In the genomic region with DNA sequence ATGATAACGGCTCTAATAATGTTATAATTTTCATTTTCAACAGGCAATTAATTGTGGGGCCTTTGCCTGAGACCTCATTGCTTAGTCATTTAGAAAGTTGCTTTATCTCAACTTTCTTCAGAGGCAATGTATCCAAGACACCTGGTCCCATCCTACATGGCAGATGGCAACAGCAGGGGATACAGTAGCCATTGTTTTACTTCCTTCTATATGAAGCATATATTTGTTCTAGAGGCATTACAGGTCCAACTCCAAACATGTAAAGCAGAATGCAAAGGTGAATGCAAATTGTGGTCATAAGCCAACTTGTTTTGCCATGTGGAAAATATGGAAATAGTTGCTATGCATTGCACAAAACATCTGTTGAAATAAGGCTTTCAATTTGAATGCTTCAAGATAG, we compare ENCODE assay signal across 12 cellular contexts.
DNase-seq lines count a peak whose midpoint lies in the region; ATAC-seq, FAIRE-seq and TF ChIP-seq lines count a peak whose summit lies in the region.
"Had no signal": no experiment of that assay in that cellular context is flagged by ENCODE, and none has a peak within 500 bp of the region (broad histone marks: within the 10 kb centered on the region; RNA-seq: fewer than 3 reads in every experiment).

No MANE protein-coding gene starts in this region.

- DNase-seq in head of caudate nucleus (no peak), H54 (ENCODE audit: insufficient read length, low spot score) (no peak), mesenchymal stem cell (no peak), NCI-H1105 treated with DMSO at 0.1 percent for 48 hours (lab: John Stamatoyannopoulos, UW) (no peak)
- DNase-seq: activated CD4-positive, alpha-beta T cell treated with anti-CD3 and anti-CD28 coated beads, Interleukin-2, amount 10 ng/mL, durations not matched to agents 7 days and 5 days; amygdala had no signal

- no peaks in the 10 kb centered on the region for H3K9me3 ChIP-seq in mesenchymal stem cell (ENCODE audit: control insufficient read depth, low read length)

- H2BK5ac ChIP-seq in mesenchymal stem cell (ENCODE audit: low read depth, low read length, poor library complexity, severe bottlenecking), result no peak overlapping the region

- H4K91ac ChIP-seq in mesenchymal stem cell (ENCODE audit: low read length), result no peak overlapping the region

- 100% methylated on average over 1 of the region's 1 CpG for WGBS in mesenchymal stem cell

- no peak overlapping the region for H3K4ac ChIP-seq in mesenchymal stem cell (ENCODE audit: low read depth in 1 of 2, low read length in 2 of 2)

- no peaks in the 10 kb centered on the region for H3K36me3 ChIP-seq in mesenchymal stem cell (ENCODE audit: control insufficient read depth in 1 of 2, insufficient read depth in 2 of 2, low read depth in 1 of 2, low read length in 2 of 2)

- no peak overlapping the region for H2BK120ac ChIP-seq in mesenchymal stem cell (ENCODE audit: low read depth, low read length)

- H4K8ac ChIP-seq in mesenchymal stem cell (ENCODE audit: low read length), result no peak overlapping the region

- H3K27ac ChIP-seq in mesenchymal stem cell (ENCODE audit: low read length, poor library complexity, severe bottlenecking), result no peak overlapping the region

- no peaks in the 10 kb centered on the region for H3K79me1 ChIP-seq in mesenchymal stem cell (replicated peaks; ENCODE audit: low read length, poor library complexity, severe bottlenecking)

- no peak overlapping the region for H2AFZ ChIP-seq in mesenchymal stem cell (ENCODE audit: low read depth, low read length)

- H2AK5ac ChIP-seq in mesenchymal stem cell (ENCODE audit: low read length, severe bottlenecking), result no peak overlapping the region

- no peak overlapping the region for H2BK12ac ChIP-seq in mesenchymal stem cell (ENCODE audit: low read length in 2 of 2)

- H3K27me3 ChIP-seq in mesenchymal stem cell (ENCODE audit: control insufficient read depth in 1 of 2, insufficient read depth in 1 of 2, low read length in 2 of 2), result no peaks in the 10 kb centered on the region

- no peak overlapping the region for H2BK15ac ChIP-seq in mesenchymal stem cell (ENCODE audit: low read depth, poor library complexity, severe bottlenecking)

- no peak overlapping the region for H3K18ac ChIP-seq in mesenchymal stem cell (ENCODE audit: low read depth in 1 of 2, low read length in 2 of 2)

- ATAC-seq in GM18502 (IDR thresholded peaks at IDR 0.05; ENCODE audit: poor library complexity, unreplicated experiment) (peak; percentile 54), GM19463 (IDR thresholded peaks at IDR 0.05; ENCODE audit: unreplicated experiment) (peak; percentile 40), HG03066 (IDR thresholded peaks at IDR 0.05; ENCODE audit: low read depth, unreplicated experiment) (peak; percentile 42)

- intact Hi-C loops in head of caudate nucleus (cut with DNase I), result no loop called here

- H3K4me2 ChIP-seq in mesenchymal stem cell (ENCODE audit: low read length, poor library complexity, severe bottlenecking), result no peak overlapping the region

- H3K4me1 ChIP-seq in mesenchymal stem cell (ENCODE audit: control insufficient read depth, insufficient read depth, low read depth, low read length), result peaks cover 1% of the 10 kb centered on the region

- no peak overlapping the region for H3K4me3 ChIP-seq in mesenchymal stem cell (ENCODE audit: insufficient read depth in 1 of 2, low read depth in 1 of 2, low read length in 2 of 2)

- FAIRE-seq in H54 (lab: Jason Lieb, UNC), result no peak
- FAIRE-seq: D721Med, endothelial cell of umbilical vein had no signal

- H3K23ac ChIP-seq in mesenchymal stem cell (ENCODE audit: low read length in 2 of 2), result no peak overlapping the region

- no peak overlapping the region for H3K9ac ChIP-seq in mesenchymal stem cell (ENCODE audit: low read length)

- TF ChIP-seq POLR2A in Raji (IDR thresholded peaks at IDR 0.05; ENCODE audit: insufficient read depth, low read depth, low read length) (peak; percentile 85), H54 (IDR thresholded peaks at IDR 0.05; ENCODE audit: low read depth, low read length) (no peak)

- H3K14ac ChIP-seq in mesenchymal stem cell (ENCODE audit: low read length in 2 of 2), result no peak overlapping the region
